In the genomic region with DNA sequence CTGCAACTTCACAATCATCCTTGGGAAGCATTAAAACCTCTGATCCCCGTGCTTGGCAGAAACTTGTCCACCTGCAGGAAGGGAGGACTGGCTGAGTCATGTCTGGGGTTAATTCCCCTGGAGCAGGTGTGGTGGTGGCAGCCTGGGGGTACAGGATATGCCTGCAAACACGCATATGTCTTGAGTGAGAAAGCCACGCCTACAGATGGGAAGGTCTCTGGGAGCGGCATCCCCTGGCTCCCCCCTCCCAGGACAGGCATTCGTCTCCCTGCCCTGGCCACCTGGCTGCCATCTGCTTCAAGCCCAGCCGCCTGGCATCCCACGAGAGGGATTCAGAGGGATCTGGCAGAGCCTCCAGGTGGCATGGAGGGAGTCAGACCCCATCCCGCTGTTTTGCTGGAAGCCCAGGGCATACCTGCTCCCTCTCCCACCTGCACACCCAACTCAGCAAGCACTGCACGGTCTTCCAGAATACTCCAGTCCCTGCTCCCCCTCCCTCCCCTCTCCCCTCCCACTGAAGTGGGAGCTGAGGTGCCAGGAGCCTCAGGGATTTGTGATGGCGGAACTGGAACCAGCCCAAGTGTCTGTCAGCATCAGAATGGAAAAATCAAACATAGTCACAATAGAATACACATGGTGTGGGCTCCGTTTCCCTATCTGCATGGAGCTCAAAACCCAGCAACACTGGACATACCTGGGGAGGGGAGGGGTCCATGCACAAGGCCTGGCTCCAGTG, we compare ENCODE assay signal across 12 cellular contexts.
DNase-seq lines count a peak whose midpoint lies in the region; ATAC-seq, FAIRE-seq and TF ChIP-seq lines count a peak whose summit lies in the region.
"Had no signal": no experiment of that assay in that cellular context is flagged by ENCODE, and none has a peak within 500 bp of the region (broad histone marks: within the 10 kb centered on the region; RNA-seq: fewer than 3 reads in every experiment).

No MANE protein-coding gene starts in this region.

- H3K36me3 ChIP-seq in skeletal muscle tissue (ENCODE audit: control insufficient read depth in 3 of 3, insufficient read depth in 3 of 3, low read length in 3 of 3): no peaks in the 10 kb centered on the region

- H3K9me3 ChIP-seq in skeletal muscle tissue (ENCODE audit: control insufficient read depth in 3 of 3, low read length in 3 of 3): no peaks in the 10 kb centered on the region

- ATAC-seq in WTC11 (peak; percentile 49), HG02970 (IDR thresholded peaks at IDR 0.05; ENCODE audit: low FRiP score, unreplicated experiment) (no peak), HG02884 (IDR thresholded peaks at IDR 0.05; ENCODE audit: unreplicated experiment) (no peak)
- ATAC-seq: HepG2 had no signal

- no peak overlapping the region for H3K27ac Mint-ChIP-seq in WTC11

- no peak for TF ChIP-seq CTCF in WTC11 (IDR thresholded peaks at IDR 0.05)

- H3K4me3 ChIP-seq in skeletal muscle tissue (ENCODE audit: low read length in 3 of 3): no peak overlapping the region

- H3K36me3 Mint-ChIP-seq in WTC11: no peaks in the 10 kb centered on the region

- no peaks in the 10 kb centered on the region for H3K9me3 Mint-ChIP-seq in WTC11

- no peak overlapping the region for H3K27ac ChIP-seq in skeletal muscle tissue (ENCODE audit: low read depth, low read length)

- FAIRE-seq in frontal cortex (lab: Jason Lieb, UNC): no peak
- FAIRE-seq: A204.1, HepG2 had no signal

- POLR2A ChIA-PET in WTC11 (lab: Charles Lee): interaction anchor here (0.5 kb wide), 1 partner anchor 406 kb away, joined by 3 read pairs; no protein-coding TSS in a partner anchor

- peaks cover 0 to 6% (median 5%) of the 10 kb centered on the region in 3 donors for H3K27me3 ChIP-seq in skeletal muscle tissue (ENCODE audit: control insufficient read depth in 3 of 3, insufficient read depth in 3 of 3, low read length in 3 of 3)

- peaks cover 60 to 90% (median 80%) of the 10 kb centered on the region in 3 donors for H3K4me1 ChIP-seq in skeletal muscle tissue (ENCODE audit: control insufficient read depth in 3 of 3, insufficient read depth in 3 of 3, low read length in 3 of 3)

- H3K27me3 Mint-ChIP-seq in WTC11 (ENCODE audit: low read depth): no peaks in the 10 kb centered on the region

- peaks cover 3% of the 10 kb centered on the region; the same call in 1 of the 2 replicates for H3K4me1 Mint-ChIP-seq in WTC11

- no peak overlapping the region for H3K4me3 Mint-ChIP-seq in WTC11

- peak; percentile 67 for DNase-seq in NCI-H748 (lab: John Stamatoyannopoulos, UW; ENCODE audit: unreplicated experiment)
- DNase-seq in NCI-H748 treated with DMSO at 0.1 percent for 48 hours (lab: John Stamatoyannopoulos, UW): no peak
- peak; percentile 88 for DNase-seq in NCI-H2107 (lab: John Stamatoyannopoulos, UW)
- DNase-seq in WTC11 (ENCODE audit: low spot score): no peak
- no peak for DNase-seq in frontal cortex (ENCODE audit: low spot score in 2 of 2)
- DNase-seq: hippocampal formation, OCI-M1 had no signal

- H3K9ac ChIP-seq in skeletal muscle tissue (ENCODE audit: low read depth in 1 of 3, low read length in 3 of 3): peak overlapping the region in 2 of 3 donors; percentile 50 to 60

- CTCF ChIA-PET in WTC11 (lab: Charles Lee): interaction anchor here (1.4 to 1.7 kb wide), 2 partner anchors 24 to 50 kb away, joined by 3 to 5 read pairs; no protein-coding TSS in a partner anchor

TF ChIP-seq in WTC11, 78 proteins besides CTCF, POLR2A, EP300 and RAD21 (continues in another document):
- TF ChIP-seq, protein P1, sequence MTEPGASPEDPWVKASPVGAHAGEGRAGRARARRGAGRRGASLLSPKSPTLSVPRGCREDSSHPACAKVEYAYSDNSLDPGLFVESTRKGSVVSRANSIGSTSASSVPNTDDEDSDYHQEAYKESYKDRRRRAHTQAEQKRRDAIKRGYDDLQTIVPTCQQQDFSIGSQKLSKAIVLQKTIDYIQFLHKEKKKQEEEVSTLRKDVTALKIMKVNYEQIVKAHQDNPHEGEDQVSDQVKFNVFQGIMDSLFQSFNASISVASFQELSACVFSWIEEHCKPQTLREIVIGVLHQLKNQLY (CRISPR knock-in tag; IDR thresholded peaks at IDR 0.05): no peak
- TF ChIP-seq TEAD4 (CRISPR knock-in tag; IDR thresholded peaks at IDR 0.05) (no peak), KAT7 (CRISPR knock-in tag; IDR thresholded peaks at IDR 0.05; ENCODE audit: borderline replicate concordance) (no peak)
- TF ChIP-seq, protein P2, sequence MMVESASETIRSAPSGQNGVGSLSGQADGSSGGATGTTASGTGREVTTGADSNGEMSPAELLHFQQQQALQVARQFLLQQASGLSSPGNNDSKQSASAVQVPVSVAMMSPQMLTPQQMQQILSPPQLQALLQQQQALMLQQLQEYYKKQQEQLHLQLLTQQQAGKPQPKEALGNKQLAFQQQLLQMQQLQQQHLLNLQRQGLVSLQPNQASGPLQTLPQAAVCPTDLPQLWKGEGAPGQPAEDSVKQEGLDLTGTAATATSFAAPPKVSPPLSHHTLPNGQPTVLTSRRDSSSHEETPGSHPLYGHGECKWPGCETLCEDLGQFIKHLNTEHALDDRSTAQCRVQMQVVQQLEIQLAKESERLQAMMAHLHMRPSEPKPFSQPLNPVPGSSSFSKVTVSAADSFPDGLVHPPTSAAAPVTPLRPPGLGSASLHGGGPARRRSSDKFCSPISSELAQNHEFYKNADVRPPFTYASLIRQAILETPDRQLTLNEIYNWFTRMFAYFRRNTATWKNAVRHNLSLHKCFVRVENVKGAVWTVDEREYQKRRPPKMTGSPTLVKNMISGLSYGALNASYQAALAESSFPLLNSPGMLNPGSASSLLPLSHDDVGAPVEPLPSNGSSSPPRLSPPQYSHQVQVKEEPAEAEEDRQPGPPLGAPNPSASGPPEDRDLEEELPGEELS (CRISPR knock-in tag; IDR thresholded peaks at IDR 0.05): no peak
- TF ChIP-seq, protein P3, sequence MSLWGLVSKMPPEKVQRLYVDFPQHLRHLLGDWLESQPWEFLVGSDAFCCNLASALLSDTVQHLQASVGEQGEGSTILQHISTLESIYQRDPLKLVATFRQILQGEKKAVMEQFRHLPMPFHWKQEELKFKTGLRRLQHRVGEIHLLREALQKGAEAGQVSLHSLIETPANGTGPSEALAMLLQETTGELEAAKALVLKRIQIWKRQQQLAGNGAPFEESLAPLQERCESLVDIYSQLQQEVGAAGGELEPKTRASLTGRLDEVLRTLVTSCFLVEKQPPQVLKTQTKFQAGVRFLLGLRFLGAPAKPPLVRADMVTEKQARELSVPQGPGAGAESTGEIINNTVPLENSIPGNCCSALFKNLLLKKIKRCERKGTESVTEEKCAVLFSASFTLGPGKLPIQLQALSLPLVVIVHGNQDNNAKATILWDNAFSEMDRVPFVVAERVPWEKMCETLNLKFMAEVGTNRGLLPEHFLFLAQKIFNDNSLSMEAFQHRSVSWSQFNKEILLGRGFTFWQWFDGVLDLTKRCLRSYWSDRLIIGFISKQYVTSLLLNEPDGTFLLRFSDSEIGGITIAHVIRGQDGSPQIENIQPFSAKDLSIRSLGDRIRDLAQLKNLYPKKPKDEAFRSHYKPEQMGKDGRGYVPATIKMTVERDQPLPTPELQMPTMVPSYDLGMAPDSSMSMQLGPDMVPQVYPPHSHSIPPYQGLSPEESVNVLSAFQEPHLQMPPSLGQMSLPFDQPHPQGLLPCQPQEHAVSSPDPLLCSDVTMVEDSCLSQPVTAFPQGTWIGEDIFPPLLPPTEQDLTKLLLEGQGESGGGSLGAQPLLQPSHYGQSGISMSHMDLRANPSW (CRISPR knock-in tag; conservative IDR thresholded peaks at IDR 0.05; ENCODE audit: low read depth): no peak
- TF ChIP-seq, protein P4, sequence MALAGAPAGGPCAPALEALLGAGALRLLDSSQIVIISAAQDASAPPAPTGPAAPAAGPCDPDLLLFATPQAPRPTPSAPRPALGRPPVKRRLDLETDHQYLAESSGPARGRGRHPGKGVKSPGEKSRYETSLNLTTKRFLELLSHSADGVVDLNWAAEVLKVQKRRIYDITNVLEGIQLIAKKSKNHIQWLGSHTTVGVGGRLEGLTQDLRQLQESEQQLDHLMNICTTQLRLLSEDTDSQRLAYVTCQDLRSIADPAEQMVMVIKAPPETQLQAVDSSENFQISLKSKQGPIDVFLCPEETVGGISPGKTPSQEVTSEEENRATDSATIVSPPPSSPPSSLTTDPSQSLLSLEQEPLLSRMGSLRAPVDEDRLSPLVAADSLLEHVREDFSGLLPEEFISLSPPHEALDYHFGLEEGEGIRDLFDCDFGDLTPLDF (CRISPR knock-in tag; IDR thresholded peaks at IDR 0.05): no peak
- TF ChIP-seq, protein P5, sequence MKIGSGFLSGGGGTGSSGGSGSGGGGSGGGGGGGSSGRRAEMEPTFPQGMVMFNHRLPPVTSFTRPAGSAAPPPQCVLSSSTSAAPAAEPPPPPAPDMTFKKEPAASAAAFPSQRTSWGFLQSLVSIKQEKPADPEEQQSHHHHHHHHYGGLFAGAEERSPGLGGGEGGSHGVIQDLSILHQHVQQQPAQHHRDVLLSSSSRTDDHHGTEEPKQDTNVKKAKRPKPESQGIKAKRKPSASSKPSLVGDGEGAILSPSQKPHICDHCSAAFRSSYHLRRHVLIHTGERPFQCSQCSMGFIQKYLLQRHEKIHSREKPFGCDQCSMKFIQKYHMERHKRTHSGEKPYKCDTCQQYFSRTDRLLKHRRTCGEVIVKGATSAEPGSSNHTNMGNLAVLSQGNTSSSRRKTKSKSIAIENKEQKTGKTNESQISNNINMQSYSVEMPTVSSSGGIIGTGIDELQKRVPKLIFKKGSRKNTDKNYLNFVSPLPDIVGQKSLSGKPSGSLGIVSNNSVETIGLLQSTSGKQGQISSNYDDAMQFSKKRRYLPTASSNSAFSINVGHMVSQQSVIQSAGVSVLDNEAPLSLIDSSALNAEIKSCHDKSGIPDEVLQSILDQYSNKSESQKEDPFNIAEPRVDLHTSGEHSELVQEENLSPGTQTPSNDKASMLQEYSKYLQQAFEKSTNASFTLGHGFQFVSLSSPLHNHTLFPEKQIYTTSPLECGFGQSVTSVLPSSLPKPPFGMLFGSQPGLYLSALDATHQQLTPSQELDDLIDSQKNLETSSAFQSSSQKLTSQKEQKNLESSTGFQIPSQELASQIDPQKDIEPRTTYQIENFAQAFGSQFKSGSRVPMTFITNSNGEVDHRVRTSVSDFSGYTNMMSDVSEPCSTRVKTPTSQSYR (CRISPR knock-in tag; IDR thresholded peaks at IDR 0.05): no peak

Comparison
In these comparisons a context has a peak if more than half of its experiments do, and no peak if none do; other contexts are left out.
1. DNase-seq: peak in NCI-H748 (single experiment) and NCI-H2107 (single experiment); none in NCI-H748 treated with DMSO at 0.1 percent for 48 hours (single experiment), WTC11 (single experiment) and frontal cortex (0 of 2).